Comparison of ENCODE assay signal across 1 cellular context in the genomic region with DNA sequence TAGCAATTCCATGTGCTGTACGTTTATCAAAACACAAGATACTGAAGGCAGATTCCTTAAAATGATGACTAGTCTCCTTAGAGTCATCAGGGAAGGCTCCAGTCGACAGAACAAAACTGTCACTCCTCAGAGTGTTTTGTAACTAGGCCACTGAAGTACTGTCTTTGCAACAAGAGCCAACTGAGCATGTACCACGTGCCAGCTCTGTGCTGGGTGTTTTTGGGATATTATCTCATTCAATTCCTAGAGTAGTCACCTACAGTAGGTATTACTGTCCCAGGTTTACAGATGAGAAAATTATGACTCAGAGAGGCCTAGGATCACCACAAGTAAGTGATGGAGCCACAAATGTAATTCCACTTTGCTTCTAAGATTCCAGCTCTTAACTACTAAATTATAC.
TF ChIP-seq lines count a peak whose summit lies in the region.

No MANE protein-coding gene starts in this region.

TF ChIP-seq in GM12878, 131 proteins besides CTCF, POLR2A, EP300 and RAD21 (continued from another document):
- TF ChIP-seq, protein P1, sequence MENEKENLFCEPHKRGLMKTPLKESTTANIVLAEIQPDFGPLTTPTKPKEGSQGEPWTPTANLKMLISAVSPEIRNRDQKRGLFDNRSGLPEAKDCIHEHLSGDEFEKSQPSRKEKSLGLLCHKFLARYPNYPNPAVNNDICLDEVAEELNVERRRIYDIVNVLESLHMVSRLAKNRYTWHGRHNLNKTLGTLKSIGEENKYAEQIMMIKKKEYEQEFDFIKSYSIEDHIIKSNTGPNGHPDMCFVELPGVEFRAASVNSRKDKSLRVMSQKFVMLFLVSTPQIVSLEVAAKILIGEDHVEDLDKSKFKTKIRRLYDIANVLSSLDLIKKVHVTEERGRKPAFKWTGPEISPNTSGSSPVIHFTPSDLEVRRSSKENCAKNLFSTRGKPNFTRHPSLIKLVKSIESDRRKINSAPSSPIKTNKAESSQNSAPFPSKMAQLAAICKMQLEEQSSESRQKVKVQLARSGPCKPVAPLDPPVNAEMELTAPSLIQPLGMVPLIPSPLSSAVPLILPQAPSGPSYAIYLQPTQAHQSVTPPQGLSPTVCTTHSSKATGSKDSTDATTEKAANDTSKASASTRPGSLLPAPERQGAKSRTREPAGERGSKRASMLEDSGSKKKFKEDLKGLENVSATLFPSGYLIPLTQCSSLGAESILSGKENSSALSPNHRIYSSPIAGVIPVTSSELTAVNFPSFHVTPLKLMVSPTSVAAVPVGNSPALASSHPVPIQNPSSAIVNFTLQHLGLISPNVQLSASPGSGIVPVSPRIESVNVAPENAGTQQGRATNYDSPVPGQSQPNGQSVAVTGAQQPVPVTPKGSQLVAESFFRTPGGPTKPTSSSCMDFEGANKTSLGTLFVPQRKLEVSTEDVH (IDR thresholded peaks at IDR 0.05; ENCODE audit: low read depth, partially characterized antibody): no peak
- TF ChIP-seq, protein P2, sequence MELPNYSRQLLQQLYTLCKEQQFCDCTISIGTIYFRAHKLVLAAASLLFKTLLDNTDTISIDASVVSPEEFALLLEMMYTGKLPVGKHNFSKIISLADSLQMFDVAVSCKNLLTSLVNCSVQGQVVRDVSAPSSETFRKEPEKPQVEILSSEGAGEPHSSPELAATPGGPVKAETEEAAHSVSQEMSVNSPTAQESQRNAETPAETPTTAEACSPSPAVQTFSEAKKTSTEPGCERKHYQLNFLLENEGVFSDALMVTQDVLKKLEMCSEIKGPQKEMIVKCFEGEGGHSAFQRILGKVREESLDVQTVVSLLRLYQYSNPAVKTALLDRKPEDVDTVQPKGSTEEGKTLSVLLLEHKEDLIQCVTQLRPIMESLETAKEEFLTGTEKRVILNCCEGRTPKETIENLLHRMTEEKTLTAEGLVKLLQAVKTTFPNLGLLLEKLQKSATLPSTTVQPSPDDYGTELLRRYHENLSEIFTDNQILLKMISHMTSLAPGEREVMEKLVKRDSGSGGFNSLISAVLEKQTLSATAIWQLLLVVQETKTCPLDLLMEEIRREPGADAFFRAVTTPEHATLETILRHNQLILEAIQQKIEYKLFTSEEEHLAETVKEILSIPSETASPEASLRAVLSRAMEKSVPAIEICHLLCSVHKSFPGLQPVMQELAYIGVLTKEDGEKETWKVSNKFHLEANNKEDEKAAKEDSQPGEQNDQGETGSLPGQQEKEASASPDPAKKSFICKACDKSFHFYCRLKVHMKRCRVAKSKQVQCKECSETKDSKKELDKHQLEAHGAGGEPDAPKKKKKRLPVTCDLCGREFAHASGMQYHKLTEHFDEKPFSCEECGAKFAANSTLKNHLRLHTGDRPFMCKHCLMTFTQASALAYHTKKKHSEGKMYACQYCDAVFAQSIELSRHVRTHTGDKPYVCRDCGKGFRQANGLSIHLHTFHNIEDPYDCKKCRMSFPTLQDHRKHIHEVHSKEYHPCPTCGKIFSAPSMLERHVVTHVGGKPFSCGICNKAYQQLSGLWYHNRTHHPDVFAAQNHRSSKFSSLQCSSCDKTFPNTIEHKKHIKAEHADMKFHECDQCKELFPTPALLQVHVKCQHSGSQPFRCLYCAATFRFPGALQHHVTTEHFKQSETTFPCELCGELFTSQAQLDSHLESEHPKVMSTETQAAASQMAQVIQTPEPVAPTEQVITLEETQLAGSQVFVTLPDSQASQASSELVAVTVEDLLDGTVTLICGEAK (IDR thresholded peaks at IDR 0.05; ENCODE audit: borderline replicate concordance): no peak
- TF ChIP-seq NFIC (IDR thresholded peaks at IDR 0.05; ENCODE audit: low read depth, low read length): no peak
- no peak for TF ChIP-seq BMI1 (IDR thresholded peaks at IDR 0.05; ENCODE audit: borderline replicate concordance)
- TF ChIP-seq SPI1 (IDR thresholded peaks at IDR 0.05; ENCODE audit: borderline replicate concordance, insufficient read depth, low read depth, low read length): no peak
- TF ChIP-seq, protein P3, sequence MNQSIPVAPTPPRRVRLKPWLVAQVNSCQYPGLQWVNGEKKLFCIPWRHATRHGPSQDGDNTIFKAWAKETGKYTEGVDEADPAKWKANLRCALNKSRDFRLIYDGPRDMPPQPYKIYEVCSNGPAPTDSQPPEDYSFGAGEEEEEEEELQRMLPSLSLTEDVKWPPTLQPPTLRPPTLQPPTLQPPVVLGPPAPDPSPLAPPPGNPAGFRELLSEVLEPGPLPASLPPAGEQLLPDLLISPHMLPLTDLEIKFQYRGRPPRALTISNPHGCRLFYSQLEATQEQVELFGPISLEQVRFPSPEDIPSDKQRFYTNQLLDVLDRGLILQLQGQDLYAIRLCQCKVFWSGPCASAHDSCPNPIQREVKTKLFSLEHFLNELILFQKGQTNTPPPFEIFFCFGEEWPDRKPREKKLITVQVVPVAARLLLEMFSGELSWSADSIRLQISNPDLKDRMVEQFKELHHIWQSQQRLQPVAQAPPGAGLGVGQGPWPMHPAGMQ (IDR thresholded peaks at IDR 0.05; ENCODE audit: borderline replicate concordance): no peak
- no peak for TF ChIP-seq MXI1 (IDR thresholded peaks at IDR 0.05; ENCODE audit: low read depth, low read length)
- TF ChIP-seq NR2C1 (IDR thresholded peaks at IDR 0.05): no peak
